ENCODE assay signal across 8 cellular contexts in genomic region chr17:34361478-34362061, GRCh38. TPM values are rescaled to one million over a fixed set of nuclear protein-coding genes. Genes with fewer than 3 reads are reported as not detected.
DNase-seq lines count a peak whose midpoint lies in the region; ATAC-seq and TF ChIP-seq lines count a peak whose summit lies in the region.

No MANE protein-coding gene starts in this region.

- H3K9me2 ChIP-seq in OCI-LY7 (ENCODE audit: insufficient read depth, low read length), result no peaks in the 10 kb centered on the region
- no peaks in the 10 kb centered on the region for H3K9me2 ChIP-seq in neural cell (ENCODE audit: insufficient read depth, low read length)

- no TSS peak for BruUV-seq in OCI-LY7 (replicated peaks; lab: Mats Ljungman, UMichigan)

- H3K4me2 ChIP-seq in OCI-LY7 (ENCODE audit: low read length), result peak overlapping the region; percentile 35
- no peak overlapping the region for H3K4me2 ChIP-seq in neural cell (ENCODE audit: low read length)

- POLR2A ChIA-PET in OCI-LY7 (lab: Charles Lee), result interaction anchor here (0.6 to 1.6 kb wide), 8 partner anchors 10 to 786 kb away, joined by 3 to 7 read pairs (median 3); partner anchors contain the start of gene UNC45B

- no peak overlapping the region for H3K9ac ChIP-seq in neural cell (ENCODE audit: low read length)

- ATAC-seq in GM18867 (IDR thresholded peaks at IDR 0.05; ENCODE audit: unreplicated experiment), result peak; percentile 65

- H3K27ac ChIP-seq in KOPT-K1 (ENCODE audit: low read depth, low read length, poor library complexity, severe bottlenecking) (peak overlapping the region; percentile 99), OCI-LY7 (ENCODE audit: low read depth, low read length, poor library complexity, severe bottlenecking) (peak overlapping the region; percentile 98), neural cell (ENCODE audit: low read length) (no peak overlapping the region)

- H3K4me3 ChIP-seq in OCI-LY7 (ENCODE audit: low read depth, low read length, poor library complexity, severe bottlenecking), result no peak overlapping the region
- no peak overlapping the region for H3K4me3 ChIP-seq in fibroblast of pulmonary artery (replicated peaks; ENCODE audit: low read depth, low read length)
- H3K4me3 ChIP-seq in neural cell (ENCODE audit: low read length), result peak overlapping the region; percentile 22

- TF ChIP-seq RAD21 in neural cell (conservative IDR thresholded peaks at IDR 0.05), result peak; percentile 100

- TF ChIP-seq CTCF in OCI-LY7 (conservative IDR thresholded peaks at IDR 0.05; ENCODE audit: low read length) (peak; percentile 100), fibroblast of pulmonary artery (IDR thresholded peaks at IDR 0.05; ENCODE audit: low read length, missing control alignments) (no peak), neural cell (IDR thresholded peaks at IDR 0.05; ENCODE audit: poor library complexity, severe bottlenecking) (peak; percentile 100)

- H3K36me3 ChIP-seq in KOPT-K1 (ENCODE audit: insufficient read depth, low read length), result no peaks in the 10 kb centered on the region
- H3K36me3 ChIP-seq in OCI-LY7 (ENCODE audit: insufficient read depth, low read length), result no peaks in the 10 kb centered on the region
- no peaks in the 10 kb centered on the region for H3K36me3 ChIP-seq in neural cell (ENCODE audit: insufficient read depth, low read length)

- H3F3A ChIP-seq in neural cell (ENCODE audit: insufficient read depth, low read length, poor library complexity, severe bottlenecking), result no peaks in the 10 kb centered on the region

- no peak for TF ChIP-seq EP300 in neural cell (conservative IDR thresholded peaks at IDR 0.05; ENCODE audit: poor library complexity, severe bottlenecking)

- H3K79me2 ChIP-seq in OCI-LY7 (ENCODE audit: insufficient read depth, low read depth, low read length) (no peaks in the 10 kb centered on the region), neural cell (replicated peaks; ENCODE audit: insufficient read depth, low read length) (no peaks in the 10 kb centered on the region)

- CTCF ChIA-PET in OCI-LY7 (lab: Charles Lee; ENCODE audit: unreplicated experiment), result interaction anchor here (0.6 to 3.7 kb wide), 15 partner anchors 10 to 399 kb away, joined by 3 to 32 read pairs (median 3); no protein-coding TSS in a partner anchor

- H4K20me1 ChIP-seq in OCI-LY7 (ENCODE audit: insufficient read depth, low read length) (no peaks in the 10 kb centered on the region), neural cell (ENCODE audit: insufficient read depth) (no peaks in the 10 kb centered on the region)

- H3K9me3 ChIP-seq in KOPT-K1 (ENCODE audit: insufficient read depth, low read length, poor library complexity, severe bottlenecking) (no peaks in the 10 kb centered on the region), OCI-LY7 (ENCODE audit: low read length) (0 out of 2 replicates have a peak, but pooled peaks cover 4% of the 10 kb centered on the region), neural cell (ENCODE audit: low read length) (no peaks in the 10 kb centered on the region)

- intact Hi-C loops in OCI-LY7 (cut with micrococcal nuclease; ENCODE audit: unreplicated experiment), result loop anchor here (1.0 to 10.0 kb wide), 6 partner anchors 43 to 473 kb away; partner anchors contain the start of gene CCL8

- DNase-seq in AG08395 (ENCODE audit: low spot score) (peak; percentile 90), OCI-LY7 (ENCODE audit: low spot score) (peak; percentile 95), fibroblast of pulmonary artery (ENCODE audit: low read depth) (peak; percentile 96), superior temporal gyrus (ENCODE audit: extremely low spot score) (peak; percentile 84)
- DNase-seq in activated T-cell treated with anti-CD3 and anti-CD28 coated beads, Interleukin-2, amount 50 U/mL, for 48 hours, result peak; percentile 85 to 87

- H3K4me1 ChIP-seq in OCI-LY7 (ENCODE audit: insufficient read depth, low read length, poor library complexity, severe bottlenecking), result peaks cover 62% of the 10 kb centered on the region

- H2AFZ ChIP-seq in OCI-LY7 (ENCODE audit: low read length) (peak overlapping the region; percentile 73), neural cell (ENCODE audit: low read depth, low read length) (no peak overlapping the region)

- no peaks in the 10 kb centered on the region for H3K27me3 ChIP-seq in neural cell (ENCODE audit: insufficient read depth, low read depth, low read length)

TF ChIP-seq in neural cell, 6 proteins besides CTCF, POLR2A, EP300 and RAD21:
- TF ChIP-seq REST (IDR thresholded peaks at IDR 0.05; ENCODE audit: borderline replicate concordance) (peak; percentile 41), SMC3 (conservative IDR thresholded peaks at IDR 0.05; ENCODE audit: poor library complexity) (peak; percentile 100), POLR2AphosphoS5 (IDR thresholded peaks at IDR 0.05) (no peak), TAF1 (IDR thresholded peaks at IDR 0.05; ENCODE audit: low read depth) (no peak), MXI1 (conservative IDR thresholded peaks at IDR 0.05; ENCODE audit: poor library complexity, severe bottlenecking) (peak; percentile 32), EZH2 (IDR thresholded peaks at IDR 0.05; ENCODE audit: borderline replicate concordance, insufficient read depth, low read length, poor library complexity, severe bottlenecking) (no peak)

RNA-seq across cellular contexts. Expression of gene CCL1, which starts 1.5 kb away (rescaled TPM):
- not detected in 2 replicates for total RNA-seq in OCI-LY7 (2014; rRNA removed; shearing (Covaris generic))
- not detected in 2 replicates for total RNA-seq in OCI-LY7 (2022)
- not detected in 2 replicates for polyA plus RNA-seq in neural cell
- not detected in 2 replicates for polyA minus RNA-seq in neural cell

RNA-seq across cellular contexts. Expression of gene CCL13, which starts 5.3 kb away (rescaled TPM):
- not detected in 2 replicates for total RNA-seq in OCI-LY7 (2014; rRNA removed; shearing (Covaris generic))
- total RNA-seq in OCI-LY7 (2022), result not detected in 2 replicates
- polyA plus RNA-seq in neural cell, result not detected in 2 replicates
- polyA minus RNA-seq in neural cell, result not detected in 2 replicates

RNA-seq across cellular contexts. Expression of gene CCL8, which starts 42.3 kb away (rescaled TPM):
- not detected in 2 replicates for total RNA-seq in OCI-LY7 (2014; rRNA removed; shearing (Covaris generic))
- not detected in 2 replicates for total RNA-seq in OCI-LY7 (2022)
- not detected in 2 replicates for polyA plus RNA-seq in neural cell
- not detected in 2 replicates for polyA minus RNA-seq in neural cell
